In genomic region chr11:2327032-2327431, GRCh38 we compare ENCODE assay signal across 25 cellular contexts. TPM values are rescaled to one million over a fixed set of nuclear protein-coding genes. Genes with fewer than 3 reads are reported as not detected.
"Had no signal": no experiment of that assay in that cellular context is flagged by ENCODE, and none has a peak within 500 bp of the region (broad histone marks: within the 10 kb centered on the region; RNA-seq: fewer than 3 reads in every experiment).

No MANE protein-coding gene starts in this region.

- H3K9me3 ChIP-seq: colonic mucosa, prostate gland, right lobe of liver, testis, tibial nerve had no signal

- H3K9me3 Mint-ChIP-seq: stimulated activated naive CD8-positive, alpha-beta T cell treated with anti-CD3 and anti-CD28 coated beads, Interleukin-15, Interleukin-2, amounts not matched to agents 100 ng/mL and 50 ng/mL, for 24 hours had no signal

- H3K27ac Mint-ChIP-seq: endodermal cell; memory B cell; naive B cell; nephron; stimulated activated memory B cell treated with anti-CD40 and anti-IgM and Interleukin-4, amounts not matched to agents 10 μg/mL and 1 μg/mL and 100 μg/mL, for 72 hours; stimulated activated naive CD8-positive, alpha-beta T cell treated with anti-CD3 and anti-CD28 coated beads, Interleukin-15, Interleukin-2, amounts not matched to agents 100 ng/mL and 50 ng/mL, for 24 hours had no signal

- H3K4me3 Mint-ChIP-seq: endodermal cell; memory B cell; naive B cell; nephron; stimulated activated memory B cell treated with anti-CD40 and anti-IgM and Interleukin-4, amounts not matched to agents 10 μg/mL and 1 μg/mL and 100 μg/mL, for 72 hours; stimulated activated naive CD8-positive, alpha-beta T cell treated with anti-CD3 and anti-CD28 coated beads, Interleukin-15, Interleukin-2, amounts not matched to agents 100 ng/mL and 50 ng/mL, for 24 hours had no signal

- H2AFZ ChIP-seq: parathyroid adenoma had no signal

- H3K27ac ChIP-seq: colonic mucosa, parathyroid adenoma, prostate gland, right lobe of liver, testis, tibial nerve had no signal

- H3K9ac ChIP-seq: parathyroid adenoma had no signal

- DNase-seq: colonic mucosa; effector CD4-positive, alpha-beta T cell; endodermal cell; erythroblast; foreskin melanocyte; heart left ventricle; kidney glomerular epithelial cell; naive B cell; right lobe of liver; stimulated activated CD4-positive, alpha-beta T cell treated with anti-CD3 and anti-CD28 coated beads, Interleukin-15, amount 100 ng/mL, for 24 hours; stimulated activated CD4-positive, alpha-beta T cell treated with anti-CD3 and anti-CD28 coated beads, Interleukin-1b, Interleukin-23, amount 100 ng/mL, for 48 hours; stimulated activated CD4-positive, alpha-beta T cell treated with anti-CD3 and anti-CD28 coated beads, Interleukin-4, amount 100 ng/mL, for 24 hours; testis had no signal

- H3K36me3 ChIP-seq: colonic mucosa, heart left ventricle, prostate gland, right lobe of liver, tibial nerve had no signal

- H3K4me1 ChIP-seq: colonic mucosa, parathyroid adenoma, prostate gland, testis, tibial nerve had no signal

- H3K4me3 ChIP-seq: colonic mucosa, heart left ventricle, prostate gland, right lobe of liver, testis, tibial nerve had no signal

- H3K4me1 Mint-ChIP-seq: endodermal cell; memory B cell; naive B cell; nephron; stimulated activated memory B cell treated with anti-CD40 and anti-IgM and Interleukin-4, amounts not matched to agents 10 μg/mL and 1 μg/mL and 100 μg/mL, for 72 hours had no signal

- H3K27me3 ChIP-seq: colonic mucosa, heart left ventricle, right lobe of liver, testis, tibial nerve had no signal

- FAIRE-seq: endothelial cell of umbilical vein, urothelium cell line had no signal

- ATAC-seq: heart left ventricle; right lobe of liver; stimulated activated memory B cell treated with anti-CD40 and anti-IgM and Interleukin-4, amounts not matched to agents 10 μg/mL and 1 μg/mL and 100 μg/mL, for 72 hours had no signal

RNA-seq across cellular contexts. Expression of gene TSPAN32, which starts 25.2 kb away (rescaled TPM):
- total RNA-seq: dermis microvascular lymphatic vessel endothelial cell, endodermal cell, endothelial cell of umbilical vein, glomerular endothelial cell, prostate gland, renal cortical epithelial cell had no signal
- polyA plus RNA-seq: endothelial cell of umbilical vein had no signal

RNA-seq across cellular contexts. Expression of gene C11orf21, which starts 25.3 kb away (rescaled TPM):
- total RNA-seq: dermis microvascular lymphatic vessel endothelial cell, endothelial cell of umbilical vein, glomerular endothelial cell had no signal
- polyA plus RNA-seq: endothelial cell of umbilical vein had no signal

RNA-seq across cellular contexts. Expression of gene ASCL2, which starts 56.6 kb away (rescaled TPM):
- total RNA-seq: dermis microvascular lymphatic vessel endothelial cell, endodermal cell, endothelial cell of umbilical vein, glomerular endothelial cell, renal cortical epithelial cell had no signal
- polyA plus RNA-seq: endothelial cell of umbilical vein had no signal
